Comparison of ENCODE assay signal across 11 cellular contexts in the genomic region with DNA sequence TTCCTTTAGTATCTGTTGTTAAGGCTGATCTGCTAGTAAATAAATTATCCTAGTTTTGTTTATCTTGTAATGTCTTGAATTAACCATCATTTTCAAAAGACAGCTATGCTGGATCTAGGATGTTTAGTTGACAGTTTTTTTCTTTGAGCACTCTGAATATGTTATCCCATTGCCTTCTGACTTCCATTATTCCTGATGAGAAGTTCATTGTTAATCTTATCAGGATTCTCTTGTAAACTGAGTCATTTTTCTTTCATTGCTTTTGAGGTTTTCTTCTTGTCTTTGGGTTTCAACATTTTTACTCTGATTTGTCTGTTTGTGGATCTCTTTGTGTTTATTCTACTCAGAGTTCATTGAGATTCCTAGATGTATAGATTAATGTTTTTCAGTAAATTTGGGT.
"Had no signal": no experiment of that assay in that cellular context is flagged by ENCODE, and none has a peak within 500 bp of the region (broad histone marks: within the 10 kb centered on the region; RNA-seq: fewer than 3 reads in every experiment).

No MANE protein-coding gene starts in this region.

- H3K9ac ChIP-seq: GM23248, KMS-11 had no signal

- DNase-seq: GM23248, H9, HCEC 1CT, HFFc6, IMR-90, Karpas-422, KBM-7 had no signal

- H3K4me2 ChIP-seq: KMS-11 had no signal

- H2AFZ ChIP-seq: GM23248 had no signal

- H3K27ac ChIP-seq: GM23248, HL-60, KMS-11 had no signal

- FAIRE-seq: H1, H54 had no signal

- H3K4me3 ChIP-seq: GM23248 had no signal
